In the genomic region with DNA sequence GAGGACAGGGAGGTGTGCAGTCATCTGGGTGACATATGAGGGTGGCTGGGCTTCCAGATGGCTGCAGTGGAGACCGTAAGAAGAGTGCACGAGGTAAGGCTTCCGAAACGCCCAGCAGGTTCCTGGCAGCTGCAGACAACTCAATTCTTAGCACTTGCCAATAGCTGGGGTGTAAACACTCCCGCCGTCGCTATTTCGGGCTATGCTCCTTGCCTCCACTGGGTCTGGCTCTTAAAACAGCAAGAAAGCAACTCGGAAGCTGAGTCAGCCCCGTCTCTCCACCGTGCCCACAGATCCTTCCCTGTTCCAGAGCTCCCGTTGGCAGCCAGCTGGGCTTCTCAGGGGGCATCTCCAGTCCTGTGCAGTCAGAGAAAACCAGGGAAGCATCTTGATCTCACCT, we compare ENCODE assay signal across 20 cellular contexts. TPM values are rescaled to one million over a fixed set of nuclear protein-coding genes. Genes with fewer than 3 reads are reported as not detected.
DNase-seq lines count a peak whose midpoint lies in the region; ATAC-seq and TF ChIP-seq lines count a peak whose summit lies in the region.
"Had no signal": no experiment of that assay in that cellular context is flagged by ENCODE, and none has a peak within 500 bp of the region (broad histone marks: within the 10 kb centered on the region; RNA-seq: fewer than 3 reads in every experiment).

No MANE protein-coding gene starts in this region.

- no peak overlapping the region for H2BK5ac ChIP-seq in trophoblast cell (ENCODE audit: low read depth, low read length, poor library complexity)

- H3K4ac ChIP-seq in trophoblast cell (ENCODE audit: low read depth, low read length) = no peak overlapping the region

- H3K4me1 ChIP-seq in trophoblast cell (ENCODE audit: control insufficient read depth in 1 of 2, insufficient read depth in 2 of 2, low read length in 2 of 2) = peaks cover 20 to 27% of the 10 kb centered on the region in 2 experiments

- POLR2A ChIA-PET in RWPE1 (lab: Yijun Ruan, JAX; ENCODE audit: low non-redundant PET) = interaction anchor here (0.5 to 1.1 kb wide), 3 partner anchors 94 to 242 kb away, joined by 3 read pairs; no protein-coding TSS in a partner anchor

- H3K9ac ChIP-seq in trophoblast cell (ENCODE audit: low read length) = no peak overlapping the region

- H3K4me2 ChIP-seq in trophoblast cell (ENCODE audit: low read length) = no peak overlapping the region

- no peak overlapping the region for H4K8ac ChIP-seq in trophoblast cell (ENCODE audit: low read depth, low read length)

- H3K9me3 ChIP-seq in trophoblast cell (ENCODE audit: insufficient read depth, low read depth, low read length) = no peaks in the 10 kb centered on the region

- DNase-seq in Daoy (ENCODE audit: low read depth) (peak; percentile 53), M059J (ENCODE audit: low read depth) (peak; percentile 58), RWPE1 (ENCODE audit: low spot score) (peak; percentile 66), trophoblast cell (no peak), hepatic stellate cell (ENCODE audit: low spot score) (no peak), DMS153 (lab: John Stamatoyannopoulos, UW) (no peak)
- DNase-seq: activated CD8-positive, alpha-beta T cell treated with anti-CD3 and anti-CD28 coated beads for 36 hours; activated naive CD4-positive, alpha-beta T cell; AML-193; DMS79 treated with DMSO at 0.1 percent for 48 hours; GOT3; Karpas-422; mammary epithelial cell; NCI-H1436 treated with DMSO at 0.1 percent for 48 hours; NCI-H524 treated with DMSO at 0.1 percent for 48 hours; stimulated activated CD4-positive, alpha-beta T cell treated with anti-CD3 and anti-CD28 coated beads, Interleukin-1b, Interleukin-23, amount 100 ng/mL, for 48 hours; T1000 had no signal

- no peak overlapping the region for H4K91ac ChIP-seq in trophoblast cell (ENCODE audit: low read depth, low read length)

- peak overlapping the region; percentile 26 for H3K4me3 ChIP-seq in trophoblast cell (ENCODE audit: low read depth, low read length)
- H3K4me3 ChIP-seq: skin epidermis had no signal

- H3K23ac ChIP-seq in trophoblast cell (ENCODE audit: low read length) = no peak overlapping the region

- no peak overlapping the region for H3K18ac ChIP-seq in trophoblast cell (ENCODE audit: low read length)

- H3K27ac ChIP-seq in RWPE1 = peak overlapping the region; percentile 98
- H3K27ac ChIP-seq in trophoblast cell (ENCODE audit: low read depth, low read length) = no peak overlapping the region
- H3K27ac ChIP-seq: skin epidermis had no signal

- no peak overlapping the region for H2AFZ ChIP-seq in trophoblast cell (ENCODE audit: insufficient read depth, low read length, poor library complexity)

- no peaks in the 10 kb centered on the region for H3K36me3 ChIP-seq in trophoblast cell (ENCODE audit: control insufficient read depth in 1 of 2, insufficient read depth in 2 of 2, low read length in 2 of 2)

- ATAC-seq in HG02759 (IDR thresholded peaks at IDR 0.05; ENCODE audit: unreplicated experiment) = no peak
- ATAC-seq: activated CD4-positive, CD25-positive, alpha-beta regulatory T cell treated with anti-CD3 and anti-CD28 coated beads, Interleukin-2, amount 50 U/mL, for 24 hours; activated CD8-positive, alpha-beta T cell treated with anti-CD3 and anti-CD28 coated beads for 36 hours had no signal

- no peak overlapping the region for H3K14ac ChIP-seq in trophoblast cell (ENCODE audit: low read length)

- peaks cover 28% of the 10 kb centered on the region for H3K27me3 ChIP-seq in trophoblast cell (ENCODE audit: insufficient read depth, low read length)

- H2AK5ac ChIP-seq in trophoblast cell (ENCODE audit: low read length) = no peak overlapping the region

- CTCF ChIA-PET in RWPE1 (lab: Yijun Ruan, JAX) = interaction anchor here (0.8 to 1.1 kb wide), 3 partner anchors 12 to 194 kb away, joined by 4 to 5 read pairs (median 5); no protein-coding TSS in a partner anchor

- TF ChIP-seq CTCF in RWPE1 (conservative IDR thresholded peaks at IDR 0.05; ENCODE audit: low read depth) = no peak

- H3K79me1 ChIP-seq in trophoblast cell (ENCODE audit: low read length) = peaks cover 3% of the 10 kb centered on the region

- WGBS in trophoblast cell (ENCODE audit: extremely low coverage, insufficient coverage, insufficient read length) = no CpG with 5 or more reads among the region's 12 CpGs

- H2BK120ac ChIP-seq in trophoblast cell (ENCODE audit: insufficient read depth, low read length, poor library complexity) = no peak overlapping the region

- H3K79me2 ChIP-seq in trophoblast cell (ENCODE audit: control insufficient read depth, insufficient read depth, low read length, poor library complexity) = no peaks in the 10 kb centered on the region

- H2BK12ac ChIP-seq in trophoblast cell (ENCODE audit: low read length) = no peak overlapping the region

- H4K12ac ChIP-seq in trophoblast cell (ENCODE audit: low read depth, low read length) = no peak overlapping the region

RNA-seq across cellular contexts. Expression of a gene that starts 6.1 kb away (rescaled TPM):
- total RNA-seq in Daoy (2014; rRNA removed; shearing (Covaris generic)) = 23.1 and 34.1 TPM in 2 replicates
- total RNA-seq in M059J (2014; rRNA removed; shearing (Covaris generic)) = 2.5 and 6.3 TPM in 2 replicates
- 9.7 and 10.6 TPM in 2 replicates for polyA plus RNA-seq in trophoblast cell (2013)

Comparison
In these comparisons a context has a peak if more than half of its experiments do, and no peak if none do; other contexts are left out.
1. DNase-seq: peak in Daoy (single experiment), M059J (single experiment) and RWPE1 (single experiment); none in trophoblast cell (0 of 2), hepatic stellate cell (single experiment) and DMS153 (single experiment).